Comparison of ENCODE assay signal across 8 cellular contexts in genomic region chr4:54063737-54064316, GRCh38. TPM values are rescaled to one million over a fixed set of nuclear protein-coding genes. Genes with fewer than 3 reads are reported as not detected.
A peak's percentile ranks its signal among the peaks of the same experiment; 100 is the strongest.
DNase-seq lines count a peak whose midpoint lies in the region; ATAC-seq and TF ChIP-seq lines count a peak whose summit lies in the region.

No MANE protein-coding gene starts in this region.

- H3K4me1 ChIP-seq in mammary epithelial cell (ENCODE audit: insufficient read depth, low read length): peaks cover 43% of the 10 kb centered on the region

- POLR2A ChIA-PET in BJ (lab: Charles Lee): no interaction called here

- ATAC-seq in GM19025 (IDR thresholded peaks at IDR 0.05; ENCODE audit: low read depth, unreplicated experiment) (peak; percentile 15), HG03280 (IDR thresholded peaks at IDR 0.05; ENCODE audit: unreplicated experiment) (peak; percentile 28)

- TSS peak; percentile 74 for BruUV-seq in mammary epithelial cell (replicated peaks; lab: Mats Ljungman, UMichigan)

- peak overlapping the region; percentile 87 for H3K4me3 ChIP-seq in BJ (ENCODE audit: low read depth, low read length)
- H3K4me3 ChIP-seq in mammary epithelial cell (replicated peaks in 1 of 3; ENCODE audit: insufficient read depth in 1 of 3, low read depth in 2 of 3, low read length in 3 of 3): peak overlapping the region; percentile 71 to 78 (median 78)

- H4K20me1 ChIP-seq in mammary epithelial cell (ENCODE audit: insufficient read depth, low read length): no peaks in the 10 kb centered on the region

- dilution Hi-C loops in mammary epithelial cell (cut with HindIII; ENCODE audit: low sequenced_read_pairs): no loop called here

- CTCF ChIA-PET in BJ (lab: Yijun Ruan, JAX) (interaction anchor here (0.6 to 1.6 kb wide), 6 partner anchors 10 to 159 kb away, joined by 3 to 5 read pairs (median 3); no protein-coding TSS in a partner anchor), mammary epithelial cell (lab: Charles Lee; ENCODE audit: low non-redundant PET) (no interaction called here)

- peak overlapping the region; percentile 97 for H3K4me2 ChIP-seq in mammary epithelial cell (ENCODE audit: insufficient read depth, low read depth, low read length)

- peak overlapping the region; percentile 74 for H2AFZ ChIP-seq in mammary epithelial cell (ENCODE audit: low read depth, low read length)

- H3K27me3 ChIP-seq in BJ (ENCODE audit: control insufficient read depth, insufficient read depth, low read length) (no peaks in the 10 kb centered on the region), mammary epithelial cell (ENCODE audit: insufficient read depth, low read length) (no peaks in the 10 kb centered on the region)

- TF ChIP-seq CTCF in BJ (IDR thresholded peaks at IDR 0.05; ENCODE audit: insufficient read depth, low read depth, low read length): no peak
- TF ChIP-seq CTCF in mammary epithelial cell (conservative IDR thresholded peaks at IDR 0.05 in 1 of 2, IDR thresholded peaks at IDR 0.05 in 1 of 2; ENCODE audit: extremely low read depth in 1 of 2, insufficient read depth in 1 of 2, low read depth in 1 of 2, low read length in 2 of 2): no peak

- 4% methylated on average over 5 of the region's 38 CpGs for WGBS in mammary epithelial cell (ENCODE audit: low coverage, missing lambda C conversion rate)

- intact Hi-C loops in mammary epithelial cell (cut with micrococcal nuclease): loop anchor here (1.0 to 5.0 kb wide), 5 partner anchors 47 to 155 kb away; no protein-coding TSS in a partner anchor

- H3K36me3 ChIP-seq in BJ (ENCODE audit: control insufficient read depth, insufficient read depth, low read length): no peaks in the 10 kb centered on the region
- H3K36me3 ChIP-seq in mammary epithelial cell (ENCODE audit: insufficient read depth, low read length): no peaks in the 10 kb centered on the region

- in situ Hi-C loops in mammary epithelial cell (cut with MboI; ENCODE audit: low sequenced_read_pairs in 2 of 2): loop anchor here in 1 of 2 donors (10.0 kb wide), 1 partner anchor 151 kb away; no protein-coding TSS in a partner anchor

- DNase-seq in BJ (ENCODE audit: low read depth) (no peak), T-helper 2 cell (peak in 3 of 5 experiments; percentile 3 to 57 (median 43)), mammary epithelial cell (peak; percentile 34), kidney tubule cell (ENCODE audit: low spot score) (peak; percentile 48), AML-193 (lab: John Stamatoyannopoulos, UW) (no peak)
- peak; percentile 29 for DNase-seq in stimulated activated CD4-positive, alpha-beta T cell treated with anti-CD3 and anti-CD28 coated beads, Interleukin-4, amount 100 ng/mL, for 1 hour

- H3K9me3 ChIP-seq in mammary epithelial cell (replicated peaks; ENCODE audit: insufficient read depth, low read length): peaks cover 5% of the 10 kb centered on the region

- peak overlapping the region; percentile 96 for H3K9ac ChIP-seq in mammary epithelial cell (ENCODE audit: insufficient read depth, low read length)

- H3K79me2 ChIP-seq in mammary epithelial cell (ENCODE audit: insufficient read depth, low read length): peaks cover 56% of the 10 kb centered on the region

- peak overlapping the region; percentile 84 for H3K27ac ChIP-seq in mammary epithelial cell (ENCODE audit: insufficient read depth, low read depth, low read length)

RNA-seq across cellular contexts. Expression of gene CHIC2, which starts 0.6 kb away (rescaled TPM):
- polyA plus RNA-seq in BJ (2011; rRNA removed) (15.6 and 28.2 TPM in 2 replicates), mammary epithelial cell (17.2 TPM)
- polyA minus RNA-seq in BJ (2011; rRNA and poly(A)+ RNA removed): 12.7 and 14.0 TPM in 2 replicates
- total RNA-seq in mammary epithelial cell: 10 to 100 TPM; 45.4 to 46.7 TPM
- polyA minus RNA-seq in mammary epithelial cell: 5.4 TPM

RNA-seq across cellular contexts. Expression of gene GSX2, which starts 36.1 kb away (rescaled TPM):
- polyA plus RNA-seq in BJ (2011; rRNA removed): not detected in 2 replicates
- not detected in 2 replicates for polyA minus RNA-seq in BJ (2011; rRNA and poly(A)+ RNA removed)
- not detected for total RNA-seq in mammary epithelial cell
- polyA plus RNA-seq in mammary epithelial cell: not detected
- not detected for polyA minus RNA-seq in mammary epithelial cell

Comparison
In these comparisons a context has a peak if more than half of its experiments do, and no peak if none do; other contexts are left out.
1. DNase-seq: peak in T-helper 2 cell (3 of 5), mammary epithelial cell (single experiment), kidney tubule cell (single experiment) and stimulated activated CD4-positive, alpha-beta T cell treated with anti-CD3 and anti-CD28 coated beads, Interleukin-4, amount 100 ng/mL, for 1 hour (single experiment); none in BJ (single experiment) and AML-193 (0 of 2).